16 cellular contexts compared by ENCODE assay signal in genomic region chr19:40241809-40242384, GRCh38. TPM values are rescaled to one million over a fixed set of nuclear protein-coding genes. Genes with fewer than 3 reads are reported as not detected.
A peak's percentile ranks its signal among the peaks of the same experiment; 100 is the strongest.
DNase-seq lines count a peak whose midpoint lies in the region; ATAC-seq and TF ChIP-seq lines count a peak whose summit lies in the region.
"Had no signal": no experiment of that assay in that cellular context is flagged by ENCODE, and none has a peak within 500 bp of the region (broad histone marks: within the 10 kb centered on the region; RNA-seq: fewer than 3 reads in every experiment).

No MANE protein-coding gene starts in this region.

- no peak overlapping the region for H3K4me3 ChIP-seq in right atrium auricular region
- H3K4me3 ChIP-seq: cardiac muscle cell, K562, mucosa of descending colon, smooth muscle cell had no signal

- no peaks in the 10 kb centered on the region for H3K27me3 ChIP-seq in right atrium auricular region
- H3K27me3 ChIP-seq: cardiac muscle cell, foreskin keratinocyte had no signal

- ATAC-seq in central memory CD8-positive, alpha-beta T cell (replicated peaks; ENCODE audit: extremely low read depth, poor library complexity, severe bottlenecking) = no peak
- no peak for ATAC-seq in GM19035 (IDR thresholded peaks at IDR 0.05; ENCODE audit: unreplicated experiment)
- ATAC-seq: activated T-cell treated with anti-CD3 and anti-CD28 coated beads, Interleukin-2, amount 50 U/mL, for 4 hours; foreskin keratinocyte; K562; mucosa of descending colon had no signal

- H3K4me3 Mint-ChIP-seq in central memory CD8-positive, alpha-beta T cell = no peak overlapping the region
- H3K4me3 Mint-ChIP-seq: activated T-cell treated with anti-CD3 and anti-CD28 coated beads, Interleukin-2, amount 50 U/mL, for 4 hours had no signal

- DNase-seq in COLO829 (ENCODE audit: low spot score) = peak; percentile 39
- no peak for DNase-seq in central memory CD8-positive, alpha-beta T cell (ENCODE audit: low spot score in 2 of 2)
- peak; percentile 87 for DNase-seq in right atrium auricular region (ENCODE audit: low spot score)
- peak; percentile 95 for DNase-seq in pons (ENCODE audit: low spot score)
- DNase-seq in effector CD8-positive, alpha-beta T cell (lab: John Stamatoyannopoulos, UW) = no peak
- DNase-seq in activated CD4-positive, alpha-beta T cell treated with anti-CD3 and anti-CD28 coated beads for 4 hours = no peak
- no peak for DNase-seq in HuH-7.5 (ENCODE audit: low spot score)
- DNase-seq: activated CD4-positive, CD25-positive, alpha-beta regulatory T cell treated with anti-CD3 and anti-CD28 coated beads, Interleukin-2, amount 50 U/mL, for 72 hours; activated T-cell treated with anti-CD3 and anti-CD28 coated beads, Interleukin-2, amount 50 U/mL, for 4 hours; foreskin keratinocyte; mucosa of descending colon; NCI-H187 treated with DMSO at 0.1 percent for 48 hours had no signal

- H3K9me3 Mint-ChIP-seq in central memory CD8-positive, alpha-beta T cell = no peaks in the 10 kb centered on the region
- H3K9me3 Mint-ChIP-seq: activated T-cell treated with anti-CD3 and anti-CD28 coated beads, Interleukin-2, amount 50 U/mL, for 4 hours had no signal

- H3K36me3 Mint-ChIP-seq in central memory CD8-positive, alpha-beta T cell (ENCODE audit: insufficient read depth) = peaks cover 38% of the 10 kb centered on the region

- H3K27me3 Mint-ChIP-seq in central memory CD8-positive, alpha-beta T cell = no peaks in the 10 kb centered on the region

- H3K9me3 ChIP-seq in right atrium auricular region = no peaks in the 10 kb centered on the region
- H3K9me3 ChIP-seq: mucosa of descending colon had no signal

- H3K4me1 ChIP-seq in right atrium auricular region = peaks cover 0 to 44% of the 10 kb centered on the region in 2 donors
- H3K4me1 ChIP-seq: foreskin keratinocyte had no signal

- no peak for TF ChIP-seq CTCF in right atrium auricular region (IDR thresholded peaks at IDR 0.05)

- H3K4me1 Mint-ChIP-seq in central memory CD8-positive, alpha-beta T cell = peaks cover 18% of the 10 kb centered on the region

- peak overlapping the region; percentile 78 for H3K27ac Mint-ChIP-seq in central memory CD8-positive, alpha-beta T cell (ENCODE audit: low read depth)

- H3K36me3 ChIP-seq in right atrium auricular region = peaks cover 44% of the 10 kb centered on the region

- peak overlapping the region; percentile 28 to 58 for H3K27ac ChIP-seq in right atrium auricular region
- H3K27ac ChIP-seq: cardiac muscle cell, foreskin keratinocyte had no signal

RNA-seq across cellular contexts. Expression of gene CCNP, which starts 15.4 kb away (rescaled TPM):
- not detected for total RNA-seq in right atrium auricular region
- total RNA-seq: K562, smooth muscle cell had no signal

RNA-seq across cellular contexts. Expression of gene TTC9B, which starts 23.7 kb away (rescaled TPM):
- not detected for total RNA-seq in right atrium auricular region
- total RNA-seq: activated T-cell treated with anti-CD3 and anti-CD28 coated beads, Interleukin-2, amount 50 U/mL, for 4 hours; cardiac muscle cell; foreskin keratinocyte; K562; smooth muscle cell had no signal

RNA-seq across cellular contexts. Expression of gene AKT2, which starts 43.2 kb away (rescaled TPM):
- 10 to 100 TPM; 63.3 to 76.7 TPM for total RNA-seq in right atrium auricular region

RNA-seq across cellular contexts. Expression of gene MAP3K10, which starts 50.7 kb away (rescaled TPM):
- 10 to 100 TPM; 12.3 to 13.6 TPM for total RNA-seq in right atrium auricular region

Comparison
In these comparisons a context has a peak if more than half of its experiments do, and no peak if none do; other contexts are left out.
1. DNase-seq: peak in COLO829 (single experiment), right atrium auricular region (single experiment) and pons (single experiment); none in central memory CD8-positive, alpha-beta T cell (0 of 2), effector CD8-positive, alpha-beta T cell (single experiment), activated CD4-positive, alpha-beta T cell treated with anti-CD3 and anti-CD28 coated beads for 4 hours (0 of 2) and HuH-7.5 (single experiment).